29 cellular contexts compared by ENCODE assay signal in the genomic region with DNA sequence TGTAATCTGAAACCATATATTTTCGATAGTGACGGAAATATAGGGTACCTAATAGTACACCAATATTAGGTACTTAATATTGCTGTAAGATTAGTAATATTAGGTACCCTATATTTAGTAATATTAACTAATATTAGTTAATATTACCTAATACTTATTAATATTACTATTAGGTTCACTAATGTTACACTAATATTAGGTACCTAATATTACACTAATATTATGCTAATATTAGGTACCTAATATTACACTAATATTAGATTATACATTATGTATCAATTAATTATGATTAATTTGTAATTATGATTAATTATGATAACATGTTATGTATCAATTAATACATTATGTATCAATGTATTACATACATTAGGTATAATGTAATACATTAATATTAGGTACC.
"Had no signal": no experiment of that assay in that cellular context is flagged by ENCODE, and none has a peak within 500 bp of the region (broad histone marks: within the 10 kb centered on the region; RNA-seq: fewer than 3 reads in every experiment).

No MANE protein-coding gene starts in this region.

- H3K9me3 ChIP-seq: ascending aorta, breast epithelium, gastrocnemius medialis had no signal

- H3K4me1 ChIP-seq: ascending aorta, breast epithelium, gastrocnemius medialis, heart left ventricle had no signal

- H3K4me3 ChIP-seq: ascending aorta, breast epithelium, cardiac muscle cell, gastrocnemius medialis, heart left ventricle had no signal

- H3K27me3 ChIP-seq: ascending aorta, breast epithelium, cardiac muscle cell, gastrocnemius medialis, heart left ventricle had no signal

- DNase-seq: activated CD4-positive, alpha-beta T cell treated with anti-CD3 and anti-CD28 coated beads for 1 hour; activated CD4-positive, alpha-beta T cell treated with anti-CD3 and anti-CD28 coated beads for 4 hours; activated CD4-positive, alpha-beta T cell treated with anti-CD3 and anti-CD28 coated beads, Interleukin-2, amount 50 U/mL, for 1 hour; activated CD4-positive, alpha-beta T cell treated with anti-CD3 and anti-CD28 coated beads, Interleukin-2, amount 50 U/mL, for 48 hours; activated CD8-positive, alpha-beta memory T cell treated with anti-CD3 and anti-CD28 coated beads for 24 hours; activated CD8-positive, alpha-beta T cell treated with anti-CD3 and anti-CD28 coated beads for 36 hours; activated effector memory CD4-positive, alpha-beta T cell treated with anti-CD3 and anti-CD28 coated beads, Interleukin-2, amount 50 U/mL, for 16 hours; activated naive CD4-positive, alpha-beta T cell treated with anti-CD3 and anti-CD28 coated beads for 36 hours; activated naive CD8-positive, alpha-beta T cell treated with anti-CD3 and anti-CD28 coated beads, Interleukin-2, amount 10 ng/mL, durations not matched to agents 7 days and 5 days; activated T-cell treated with anti-CD3 and anti-CD28 coated beads, Interleukin-2, amount 50 U/mL, for 1 hour; activated T-cell treated with anti-CD3 and anti-CD28 coated beads, Interleukin-2, amount 50 U/mL, for 48 hours; central memory CD4-positive, alpha-beta T cell; cortex of kidney; dermis blood vessel endothelial cell; effector CD4-positive, alpha-beta T cell; foreskin fibroblast; gastrocnemius medialis; glutamatergic neuron; heart left ventricle; T-helper 2 cell had no signal

- H3K27me3 Mint-ChIP-seq: activated CD8-positive, alpha-beta T cell treated with anti-CD3 and anti-CD28 coated beads for 36 hours; activated naive CD8-positive, alpha-beta T cell treated with anti-CD3 and anti-CD28 coated beads, Interleukin-2, amount 10 ng/mL, durations not matched to agents 7 days and 5 days; brain had no signal

- H3K36me3 ChIP-seq: ascending aorta, breast epithelium, cardiac muscle cell, gastrocnemius medialis, heart left ventricle had no signal

- H3K27ac ChIP-seq: ascending aorta, breast epithelium, cardiac muscle cell, gastrocnemius medialis, heart left ventricle, VCaP had no signal

- H3K27ac Mint-ChIP-seq: activated CD8-positive, alpha-beta T cell treated with anti-CD3 and anti-CD28 coated beads for 36 hours; activated naive CD4-positive, alpha-beta T cell treated with anti-CD3 and anti-CD28 coated beads for 36 hours; activated naive CD4-positive, alpha-beta T cell treated with anti-CD3 and anti-CD28 coated beads, Interleukin-2, amount 50 U/mL, for 72 hours; activated naive CD8-positive, alpha-beta T cell treated with anti-CD3 and anti-CD28 coated beads, Interleukin-2, amount 10 ng/mL, durations not matched to agents 7 days and 5 days; activated T-helper 1 cell treated with anti-CD3 and anti-CD28 coated beads, Interleukin-12 subunit alpha, Interleukin-12 subunit beta, Interleukin-2, Interleukin-4 antibody, amounts not matched to agents 30 ng/mL and 10 ng/mL and 1 ng/mL, durations not matched to agents 14 hours and 24 hours and 36 hours; activated T-helper 2 cell treated with anti-CD3 and anti-CD28 coated beads, Interferon-gamma antibody, Interleukin-2, Interleukin-4, amounts not matched to agents 10 μg/mL and 5 μg/mL and 100 μg/mL, durations not matched to agents 14 hours and 24 hours and 36 hours; brain; WTC11 had no signal

- H3K4me3 Mint-ChIP-seq: activated CD8-positive, alpha-beta T cell treated with anti-CD3 and anti-CD28 coated beads for 36 hours; activated naive CD4-positive, alpha-beta T cell treated with anti-CD3 and anti-CD28 coated beads for 36 hours; activated naive CD8-positive, alpha-beta T cell treated with anti-CD3 and anti-CD28 coated beads, Interleukin-2, amount 10 ng/mL, durations not matched to agents 7 days and 5 days; activated T-helper 1 cell treated with anti-CD3 and anti-CD28 coated beads, Interleukin-12 subunit alpha, Interleukin-12 subunit beta, Interleukin-2, Interleukin-4 antibody, amounts not matched to agents 30 ng/mL and 10 ng/mL and 1 ng/mL, durations not matched to agents 14 hours and 24 hours and 36 hours; brain; WTC11 had no signal

- H3K4me1 Mint-ChIP-seq: activated naive CD8-positive, alpha-beta T cell treated with anti-CD3 and anti-CD28 coated beads, Interleukin-2, amount 10 ng/mL, durations not matched to agents 7 days and 5 days; brain; WTC11 had no signal

- H3K9me3 Mint-ChIP-seq: activated naive CD4-positive, alpha-beta T cell treated with anti-CD3 and anti-CD28 coated beads for 36 hours; brain; WTC11 had no signal

- H3K36me3 Mint-ChIP-seq: activated naive CD4-positive, alpha-beta T cell treated with anti-CD3 and anti-CD28 coated beads, Interleukin-2, amount 50 U/mL, for 72 hours; activated naive CD8-positive, alpha-beta T cell treated with anti-CD3 and anti-CD28 coated beads, Interleukin-2, amount 10 ng/mL, durations not matched to agents 7 days and 5 days; brain; WTC11 had no signal
